Comparison of ENCODE assay signal across 18 cellular contexts in the genomic region with DNA sequence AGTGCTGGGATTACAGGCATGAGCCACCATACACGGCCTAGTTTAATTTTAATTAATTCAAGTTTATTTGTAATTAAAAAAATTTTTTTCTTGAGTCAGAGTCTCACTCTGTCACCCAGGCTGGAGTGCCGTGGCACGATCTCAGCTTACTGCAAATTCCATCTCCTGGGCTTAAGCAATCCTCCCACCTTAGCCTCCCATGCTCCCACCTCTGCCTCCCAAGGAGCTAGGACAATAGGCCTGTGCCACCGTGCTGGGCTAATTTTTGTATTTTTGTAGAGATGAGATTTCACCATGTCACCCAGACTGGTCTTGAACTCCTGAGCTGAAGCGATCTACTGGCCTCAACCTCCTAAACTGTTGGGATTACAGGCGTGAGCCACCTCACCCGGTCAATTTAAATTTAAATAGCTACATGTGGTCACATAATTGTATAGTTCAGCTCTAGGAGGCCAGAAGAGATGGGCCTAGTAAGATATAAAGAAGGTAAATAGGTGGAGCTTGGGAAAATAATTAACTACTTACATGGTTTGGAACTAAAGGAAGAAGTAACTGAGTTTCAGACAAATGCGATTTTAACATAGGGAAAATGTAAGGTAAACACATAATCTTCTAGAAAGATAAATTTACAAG.
A peak's percentile ranks its signal among the peaks of the same experiment; 100 is the strongest.
DNase-seq lines count a peak whose midpoint lies in the region; ATAC-seq, FAIRE-seq and TF ChIP-seq lines count a peak whose summit lies in the region.
"Had no signal": no experiment of that assay in that cellular context is flagged by ENCODE, and none has a peak within 500 bp of the region (broad histone marks: within the 10 kb centered on the region; RNA-seq: fewer than 3 reads in every experiment).

No MANE protein-coding gene starts in this region.

- H3K27me3 ChIP-seq in sigmoid colon (no peaks in the 10 kb centered on the region), tibial nerve (no peaks in the 10 kb centered on the region), brain microvascular endothelial cell (replicated peaks) (no peaks in the 10 kb centered on the region)
- H3K27me3 ChIP-seq: MG63 had no signal

- intact Hi-C loops in mucosa of descending colon (cut with DNase I, micrococcal nuclease) = no loop called here
- intact Hi-C loops in sigmoid colon (cut with DNase I) = loop anchor here (10.0 kb wide), 1 partner anchor 270 kb away; no protein-coding TSS in a partner anchor

- in situ Hi-C loops in brain microvascular endothelial cell (cut with HindIII; ENCODE audit: low pct_ligation_motif_present, low sequenced_read_pairs) = no loop called here

- DNase-seq in HT-29 (ENCODE audit: low spot score) (peak; percentile 57), mucosa of descending colon (peak in 1 of 3 donors; percentile 52), sigmoid colon (no peak), tibial nerve (ENCODE audit: low spot score in 2 of 2) (no peak), brain microvascular endothelial cell (no peak), cerebellum (ENCODE audit: low spot score) (no peak)
- DNase-seq: ACHN; Calu3; CD4-positive, CD25-positive, alpha-beta regulatory T cell; MG63; NCI-H1092 treated with DMSO at 0.1 percent for 48 hours; NCI-H1694 treated with DMSO at 0.1 percent for 48 hours; NCI-H446; NCI-H774 had no signal

- H3K4me1 ChIP-seq in mucosa of descending colon (ENCODE audit: low read depth) (peaks cover 43% of the 10 kb centered on the region), sigmoid colon (peaks cover 0 to 88% (median 81%) of the 10 kb centered on the region in 4 donors), tibial nerve (peaks cover 0 to 47% (median 13%) of the 10 kb centered on the region in 4 donors)

- WGBS in sigmoid colon, 2 donors = 54 to 89% methylated on average over 8 of the region's 8 CpGs
- WGBS in tibial nerve, 2 donors = 95% methylated on average over 8 of the region's 8 CpGs

- peak; percentile 66 for ATAC-seq in mucosa of descending colon
- no peak for ATAC-seq in GM21717 (IDR thresholded peaks at IDR 0.05; ENCODE audit: unreplicated experiment)

- TF ChIP-seq POLR2A in sigmoid colon (IDR thresholded peaks at IDR 0.05) (no peak), tibial nerve (IDR thresholded peaks at IDR 0.05) (no peak)

- TF ChIP-seq EP300 in sigmoid colon (IDR thresholded peaks at IDR 0.05) = no peak
- no peak for TF ChIP-seq EP300 in tibial nerve (IDR thresholded peaks at IDR 0.05)

- no peak overlapping the region for H3K4me3 ChIP-seq in mucosa of descending colon
- no peak overlapping the region for H3K4me3 ChIP-seq in sigmoid colon
- no peak overlapping the region for H3K4me3 ChIP-seq in tibial nerve
- no peak overlapping the region for H3K4me3 ChIP-seq in brain microvascular endothelial cell (ENCODE audit: low read depth, low read length)
- H3K4me3 ChIP-seq: GM23248, MG63 had no signal

- H3K9me3 ChIP-seq in mucosa of descending colon (no peaks in the 10 kb centered on the region), sigmoid colon (no peaks in the 10 kb centered on the region), tibial nerve (no peaks in the 10 kb centered on the region)
- H3K9me3 ChIP-seq: MG63 had no signal

- no peaks in the 10 kb centered on the region for H3K36me3 ChIP-seq in mucosa of descending colon (ENCODE audit: low read depth)
- H3K36me3 ChIP-seq in sigmoid colon = no peaks in the 10 kb centered on the region
- no peaks in the 10 kb centered on the region for H3K36me3 ChIP-seq in tibial nerve
- H3K36me3 ChIP-seq in brain microvascular endothelial cell (replicated peaks) = no peaks in the 10 kb centered on the region
- H3K36me3 ChIP-seq: MG63 had no signal

- TF ChIP-seq CTCF in mucosa of descending colon (IDR thresholded peaks at IDR 0.05) = no peak
- TF ChIP-seq CTCF in sigmoid colon (IDR thresholded peaks at IDR 0.05) = no peak
- TF ChIP-seq CTCF in tibial nerve (IDR thresholded peaks at IDR 0.05) = no peak
- TF ChIP-seq CTCF in brain microvascular endothelial cell (IDR thresholded peaks at IDR 0.05; ENCODE audit: low read depth, low read length, missing control alignments) = no peak

- peak; percentile 49 for FAIRE-seq in colon (lab: Jason Lieb, UNC)

- H3K27ac ChIP-seq in sigmoid colon (peak overlapping the region; percentile 50 to 82 (median 77)), tibial nerve (peak overlapping the region in 2 of 4 donors; percentile 30 to 39), brain microvascular endothelial cell (no peak overlapping the region)
- H3K27ac ChIP-seq: GM23248, KMS-11 had no signal
